Comparison of ENCODE assay signal across 21 cellular contexts in genomic region chr4:184699941-184700340, GRCh38. TPM values are rescaled to one million over a fixed set of nuclear protein-coding genes. Genes with fewer than 3 reads are reported as not detected.
DNase-seq lines count a peak whose midpoint lies in the region; ATAC-seq and TF ChIP-seq lines count a peak whose summit lies in the region.
"Had no signal": no experiment of that assay in that cellular context is flagged by ENCODE, and none has a peak within 500 bp of the region (broad histone marks: within the 10 kb centered on the region; RNA-seq: fewer than 3 reads in every experiment).

No MANE protein-coding gene starts in this region.

- H3F3A ChIP-seq in SK-N-SH (replicated peaks; ENCODE audit: insufficient read depth): peaks cover 6% of the 10 kb centered on the region

- H3K27me3 Mint-ChIP-seq in type B pancreatic cell: peaks cover 3% of the 10 kb centered on the region
- H3K27me3 Mint-ChIP-seq in activated CD8-positive, alpha-beta T cell treated with anti-CD3 and anti-CD28 coated beads for 36 hours: no peaks in the 10 kb centered on the region

- H3K27me3 ChIP-seq in SK-N-SH (ENCODE audit: insufficient read depth) (no peaks in the 10 kb centered on the region), tibial artery (no peaks in the 10 kb centered on the region)
- H3K27me3 ChIP-seq: MG63, Peyer's patch had no signal

- no peak overlapping the region for H3K4me3 ChIP-seq in SK-N-SH (ENCODE audit: low read depth in 2 of 2, low read length in 1 of 2)
- no peak overlapping the region for H3K4me3 ChIP-seq in fibroblast of villous mesenchyme (ENCODE audit: low read depth, low read length)
- H3K4me3 ChIP-seq in tibial artery: no peak overlapping the region
- H3K4me3 ChIP-seq: GM23338, MG63, Peyer's patch had no signal

- no peak overlapping the region for H3K4me3 Mint-ChIP-seq in type B pancreatic cell
- no peak overlapping the region for H3K4me3 Mint-ChIP-seq in activated CD8-positive, alpha-beta T cell treated with anti-CD3 and anti-CD28 coated beads for 36 hours
- H3K4me3 Mint-ChIP-seq: GM23338 had no signal

- no peak overlapping the region for H3K4me2 ChIP-seq in SK-N-SH
- H3K4me2 ChIP-seq: GM23338 had no signal

- no peak overlapping the region for H2AFZ ChIP-seq in SK-N-SH (ENCODE audit: low read depth)
- H2AFZ ChIP-seq: GM23338 had no signal

- no peaks in the 10 kb centered on the region for H3K9me2 ChIP-seq in SK-N-SH

- peaks cover 0 to 6% of the 10 kb centered on the region in 2 experiments; a peak in 1 of 4 replicates for H3K4me1 ChIP-seq in SK-N-SH (ENCODE audit: control insufficient read depth in 1 of 2, insufficient read depth in 2 of 2, low read depth in 1 of 2, low read length in 1 of 2)
- peaks cover 0 to 8% (median 0%) of the 10 kb centered on the region in 4 donors for H3K4me1 ChIP-seq in tibial artery
- H3K4me1 ChIP-seq: Peyer's patch had no signal

- no peak for DNase-seq in SK-N-SH
- peak; percentile 23 for DNase-seq in fibroblast of villous mesenchyme (ENCODE audit: low read depth)
- no peak for DNase-seq in type B pancreatic cell (ENCODE audit: extremely low spot score, unreplicated experiment)
- DNase-seq in tibial artery: no peak
- no peak for DNase-seq in activated CD8-positive, alpha-beta T cell treated with anti-CD3 and anti-CD28 coated beads for 36 hours
- DNase-seq: C1 segment of cervical spinal cord, DND-41, GDM1, Karpas-422, MG63, NCI-H1092, NCI-H146, NCI-H2081, NCI-H524, Peyer's patch had no signal

- TF ChIP-seq RAD21 in SK-N-SH (IDR thresholded peaks at IDR 0.05; ENCODE audit: low read length): no peak

- CTCF ChIA-PET in SK-N-SH (lab: Yijun Ruan, JAX): no interaction called here
- CTCF ChIA-PET in activated CD8-positive, alpha-beta T cell treated with anti-CD3 and anti-CD28 coated beads for 36 hours (lab: Charles Lee): interaction anchor here (1.3 kb wide), 1 partner anchor 14 kb away, joined by 4 read pairs; no protein-coding TSS in a partner anchor

- no peaks in the 10 kb centered on the region for H3K79me2 ChIP-seq in SK-N-SH (ENCODE audit: insufficient read depth)

- TF ChIP-seq EP300 in SK-N-SH (IDR thresholded peaks at IDR 0.05; ENCODE audit: borderline replicate concordance in 1 of 2, low read depth in 1 of 2, low read length in 1 of 2): no peak

- intact Hi-C loops in tibial artery (cut with DNase I; ENCODE audit: low total_unique reads): no loop called here
- intact Hi-C loops in activated CD8-positive, alpha-beta T cell treated with anti-CD3 and anti-CD28 coated beads for 36 hours (cut with micrococcal nuclease): no loop called here

- peak overlapping the region; percentile 71 for H3K27ac Mint-ChIP-seq in type B pancreatic cell
- no peak overlapping the region for H3K27ac Mint-ChIP-seq in activated CD8-positive, alpha-beta T cell treated with anti-CD3 and anti-CD28 coated beads for 36 hours
- H3K27ac Mint-ChIP-seq: GM23338 had no signal

- no peaks in the 10 kb centered on the region for H3K4me1 Mint-ChIP-seq in type B pancreatic cell (ENCODE audit: unreplicated experiment)
- H3K4me1 Mint-ChIP-seq in activated CD8-positive, alpha-beta T cell treated with anti-CD3 and anti-CD28 coated beads for 36 hours (ENCODE audit: low read depth): no peaks in the 10 kb centered on the region

- no peak overlapping the region for H3K9ac ChIP-seq in SK-N-SH

- ATAC-seq in SK-N-SH treated with all-trans-retinoic acid at 6 μM for 48 hours (peak; percentile 27), GM18519 (IDR thresholded peaks at IDR 0.05; ENCODE audit: low FRiP score, unreplicated experiment) (no peak)
- no peak for ATAC-seq in activated CD8-positive, alpha-beta T cell treated with anti-CD3 and anti-CD28 coated beads for 36 hours
- ATAC-seq: GM23338, Right ventricle myocardium inferior had no signal

- H3K9me3 ChIP-seq in SK-N-SH: no peaks in the 10 kb centered on the region
- H3K9me3 ChIP-seq in tibial artery: no peaks in the 10 kb centered on the region
- H3K9me3 ChIP-seq: MG63, Peyer's patch had no signal

- 96% methylated on average over 4 of the region's 4 CpGs for WGBS in SK-N-SH (ENCODE audit: low lambda C conversion rate)

- H3K9me3 Mint-ChIP-seq in type B pancreatic cell: no peaks in the 10 kb centered on the region
- H3K9me3 Mint-ChIP-seq in activated CD8-positive, alpha-beta T cell treated with anti-CD3 and anti-CD28 coated beads for 36 hours: no peaks in the 10 kb centered on the region
- H3K9me3 Mint-ChIP-seq: GM23338 had no signal

- no peaks in the 10 kb centered on the region for H4K20me1 ChIP-seq in SK-N-SH (ENCODE audit: insufficient read depth)

- TF ChIP-seq CTCF in SK-N-SH (IDR thresholded peaks at IDR 0.05): no peak
- no peak for TF ChIP-seq CTCF in VCaP (conservative IDR thresholded peaks at IDR 0.05)
- TF ChIP-seq CTCF in fibroblast of villous mesenchyme (IDR thresholded peaks at IDR 0.05; ENCODE audit: insufficient read depth, low read depth, low read length): no peak
- no peak for TF ChIP-seq CTCF in type B pancreatic cell (conservative IDR thresholded peaks at IDR 0.05)
- no peak for TF ChIP-seq CTCF in tibial artery (IDR thresholded peaks at IDR 0.05)
- TF ChIP-seq CTCF in activated CD8-positive, alpha-beta T cell treated with anti-CD3 and anti-CD28 coated beads for 36 hours (IDR thresholded peaks at IDR 0.05): no peak

- H3K36me3 Mint-ChIP-seq in type B pancreatic cell: peaks cover 39% of the 10 kb centered on the region
- peaks cover 56% of the 10 kb centered on the region for H3K36me3 Mint-ChIP-seq in activated CD8-positive, alpha-beta T cell treated with anti-CD3 and anti-CD28 coated beads for 36 hours (ENCODE audit: low read depth)

- H3K36me3 ChIP-seq in SK-N-SH (replicated peaks in 1 of 2; ENCODE audit: control insufficient read depth in 1 of 2, insufficient read depth in 2 of 2, low read length in 1 of 2) (peaks cover 4 to 26% of the 10 kb centered on the region in 2 experiments), tibial artery (peaks cover 0 to 2% (median 0%) of the 10 kb centered on the region in 3 donors)
- H3K36me3 ChIP-seq: Peyer's patch had no signal

- no peak overlapping the region for H3K27ac ChIP-seq in SK-N-SH (ENCODE audit: low read depth in 2 of 2, low read length in 1 of 2)
- H3K27ac ChIP-seq in VCaP: peak overlapping the region; percentile 34
- no peak overlapping the region for H3K27ac ChIP-seq in tibial artery
- H3K27ac ChIP-seq: 22Rv1, Peyer's patch had no signal

- POLR2A ChIA-PET in SK-N-SH (lab: Yijun Ruan, JAX): no interaction called here
- POLR2A ChIA-PET in activated CD8-positive, alpha-beta T cell treated with anti-CD3 and anti-CD28 coated beads for 36 hours (lab: Charles Lee): interaction anchor here (1.7 to 2.2 kb wide), 2 partner anchors 11 to 19 kb away, joined by 7 read pairs; no protein-coding TSS in a partner anchor

TF ChIP-seq in SK-N-SH treated with all-trans-retinoic acid at 6 μM for 48 hours, 23 proteins besides CTCF, POLR2A, EP300 and RAD21 (continues in another document):
- TF ChIP-seq ESRRG (CRISPR knock-in tag; IDR thresholded peaks at IDR 0.05): no peak

TF ChIP-seq in SK-N-SH, 30 proteins besides CTCF, POLR2A, EP300 and RAD21 (continues in another document):
- TF ChIP-seq NRF1 (IDR thresholded peaks at IDR 0.05; ENCODE audit: low read depth, low read length): no peak
- TF ChIP-seq YY1 (IDR thresholded peaks at IDR 0.05; ENCODE audit: low read depth): no peak
- no peak for TF ChIP-seq RCOR1 (IDR thresholded peaks at IDR 0.05; ENCODE audit: low read length)
- TF ChIP-seq IRF3 (IDR thresholded peaks at IDR 0.05; ENCODE audit: low read depth, low read length): no peak
- no peak for TF ChIP-seq USF2 (IDR thresholded peaks at IDR 0.05; ENCODE audit: borderline replicate concordance, low read depth, low read length)

RNA-seq across cellular contexts. Expression of gene CENPU, which starts 34.0 kb away (rescaled TPM):
- polyA plus RNA-seq in SK-N-SH (2012; rRNA removed): 8.7 and 9.6 TPM in 2 replicates
- 14.4 and 19.1 TPM in 2 replicates for polyA plus RNA-seq in SK-N-SH (2012; cell fraction: cytosol; rRNA removed)
- polyA plus RNA-seq in SK-N-SH (2012; cell fraction: nucleus; rRNA removed): 3.9 and 8.2 TPM in 2 replicates
- total RNA-seq in fibroblast of villous mesenchyme: 14.2 and 16.8 TPM in 2 replicates
- total RNA-seq in type B pancreatic cell (ENCODE audit: low replicate concordance): 23.1 and 52.1 TPM in 2 replicates
- 10 to 100 TPM; 49.7 to 53.4 TPM for total RNA-seq in activated CD8-positive, alpha-beta T cell treated with anti-CD3 and anti-CD28 coated beads for 36 hours

RNA-seq across cellular contexts. Expression of gene PRIMPOL, which starts 50.4 kb away (rescaled TPM):
- polyA plus RNA-seq in SK-N-SH (2012; rRNA removed): 8.0 and 11.9 TPM in 2 replicates
- 10.8 and 18.4 TPM in 2 replicates for polyA plus RNA-seq in SK-N-SH (2012; cell fraction: cytosol; rRNA removed)
- polyA plus RNA-seq in SK-N-SH (2012; cell fraction: nucleus; rRNA removed): 9.5 and 16.9 TPM in 2 replicates
- total RNA-seq in fibroblast of villous mesenchyme: 10.6 and 19.9 TPM in 2 replicates
- total RNA-seq in type B pancreatic cell (ENCODE audit: low replicate concordance): 10.7 and 24.6 TPM in 2 replicates
- 10 to 100 TPM; 16.9 to 17.3 TPM for total RNA-seq in activated CD8-positive, alpha-beta T cell treated with anti-CD3 and anti-CD28 coated beads for 36 hours

RNA-seq across cellular contexts. Expression of gene CASP3, which starts 50.7 kb away (rescaled TPM):
- 15.5 and 21.8 TPM in 2 replicates for polyA plus RNA-seq in SK-N-SH (2012; rRNA removed)
- 24.9 and 30.0 TPM in 2 replicates for polyA plus RNA-seq in SK-N-SH (2012; cell fraction: cytosol; rRNA removed)
- polyA plus RNA-seq in SK-N-SH (2012; cell fraction: nucleus; rRNA removed): 16.9 and 24.2 TPM in 2 replicates
- total RNA-seq in fibroblast of villous mesenchyme: 35.4 and 110 TPM in 2 replicates
- 38.9 and 40.8 TPM in 2 replicates for total RNA-seq in type B pancreatic cell (ENCODE audit: low replicate concordance)
- 100 to 1,000 TPM in 1 of 2 experiments, 10 to 100 TPM in 1; 96.9 to 100 TPM for total RNA-seq in activated CD8-positive, alpha-beta T cell treated with anti-CD3 and anti-CD28 coated beads for 36 hours
